21 cellular contexts compared by ENCODE assay signal in the genomic region with DNA sequence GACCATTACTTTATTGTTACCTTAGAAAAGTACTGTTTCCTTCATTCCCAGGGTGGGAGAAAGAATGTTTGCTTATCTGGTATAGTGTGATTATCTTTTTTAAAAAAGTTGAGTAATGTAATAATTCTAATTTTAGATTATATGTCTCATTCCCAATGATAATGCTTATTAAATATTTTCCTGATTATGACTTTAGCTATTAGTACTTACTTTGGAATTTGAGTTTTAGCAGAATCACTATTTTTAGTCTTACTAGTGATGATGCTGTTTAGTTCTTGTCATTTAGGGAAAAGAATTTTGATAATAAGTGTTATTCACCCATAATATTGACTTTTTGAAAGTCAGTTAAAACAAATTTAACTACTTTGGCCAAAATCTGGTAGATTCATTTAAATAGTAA.
A peak's percentile ranks its signal among the peaks of the same experiment; 100 is the strongest.
DNase-seq lines count a peak whose midpoint lies in the region; ATAC-seq and TF ChIP-seq lines count a peak whose summit lies in the region.
"Had no signal": no experiment of that assay in that cellular context is flagged by ENCODE, and none has a peak within 500 bp of the region (broad histone marks: within the 10 kb centered on the region; RNA-seq: fewer than 3 reads in every experiment).

No MANE protein-coding gene starts in this region.

- no peaks in the 10 kb centered on the region for H4K20me1 ChIP-seq in fibroblast of lung (ENCODE audit: control insufficient read depth, extremely low read depth, insufficient read depth, low read length)
- no peaks in the 10 kb centered on the region for H4K20me1 ChIP-seq in smooth muscle cell (ENCODE audit: low read depth)

- H3K9ac ChIP-seq in fibroblast of lung (ENCODE audit: insufficient read depth, low read length), result no peak overlapping the region
- H3K9ac ChIP-seq in skeletal muscle satellite cell (ENCODE audit: low read depth, low read length), result peak overlapping the region; percentile 49
- no peak overlapping the region for H3K9ac ChIP-seq in smooth muscle cell (ENCODE audit: low read depth)

- no peak overlapping the region for H2AFZ ChIP-seq in fibroblast of lung (ENCODE audit: low read length)
- no peak overlapping the region for H2AFZ ChIP-seq in smooth muscle cell (ENCODE audit: low read depth)

- DNase-seq in EH (ENCODE audit: low read depth), result peak; percentile 72
- DNase-seq in HCEC 1CT, result peak; percentile 65
- peak in 1 of 2 donors; percentile 19 for DNase-seq in fibroblast of lung (ENCODE audit: low read depth in 2 of 2)
- DNase-seq in OCI-M2 (lab: John Stamatoyannopoulos, UW; ENCODE audit: unreplicated experiment), result no peak
- DNase-seq in smooth muscle cell (lab: John Stamatoyannopoulos, UW; ENCODE audit: unreplicated experiment), result no peak
- DNase-seq in NCI-H2029 (lab: John Stamatoyannopoulos, UW), result no peak
- DNase-seq: Calu3; CD4-positive, alpha-beta T cell; DMS79; Karpas-422; MM.1S; NCI-H1105; NCI-H1694 treated with DMSO at 0.1 percent for 48 hours; NCI-H2171; NCI-H446 treated with DMSO at 0.1 percent for 48 hours; NCI-H774; Right ventricle myocardium superior had no signal

- no peak overlapping the region for H3K4me2 ChIP-seq in fibroblast of lung (ENCODE audit: extremely low read depth, insufficient read depth, low read length)
- no peak overlapping the region for H3K4me2 ChIP-seq in skeletal muscle satellite cell (ENCODE audit: low read length)
- no peak overlapping the region for H3K4me2 ChIP-seq in smooth muscle cell

- H3K79me2 ChIP-seq in fibroblast of lung (ENCODE audit: control insufficient read depth, insufficient read depth, low read length) (no peaks in the 10 kb centered on the region), smooth muscle cell (ENCODE audit: low read depth) (no peaks in the 10 kb centered on the region)

- H3K27me3 ChIP-seq in fibroblast of lung (ENCODE audit: control insufficient read depth, insufficient read depth, low read length) (no peaks in the 10 kb centered on the region), skeletal muscle satellite cell (ENCODE audit: control insufficient read depth, insufficient read depth, low read length) (no peaks in the 10 kb centered on the region), smooth muscle cell (ENCODE audit: low read depth) (no peaks in the 10 kb centered on the region)

- peaks cover 8% of the 10 kb centered on the region for H3K4me1 ChIP-seq in fibroblast of lung (ENCODE audit: control insufficient read depth, extremely low read depth, insufficient read depth, low read length)
- H3K4me1 ChIP-seq in skeletal muscle satellite cell (ENCODE audit: control insufficient read depth, insufficient read depth, low read length), result peaks cover 26% of the 10 kb centered on the region
- H3K4me1 ChIP-seq in smooth muscle cell (ENCODE audit: low read depth), result no peaks in the 10 kb centered on the region

- no peak for TF ChIP-seq CTCF in fibroblast of lung (conservative IDR thresholded peaks at IDR 0.05 in 1 of 2, IDR thresholded peaks at IDR 0.05 in 1 of 2; ENCODE audit: low read depth in 1 of 2, low read length in 2 of 2)
- TF ChIP-seq CTCF in smooth muscle cell (IDR thresholded peaks at IDR 0.05; ENCODE audit: borderline replicate concordance, insufficient read depth, poor library complexity, severe bottlenecking), result no peak

- no peaks in the 10 kb centered on the region for H3F3A ChIP-seq in smooth muscle cell (ENCODE audit: low read depth)

- H3K4me3 ChIP-seq in fibroblast of lung (replicated peaks in 1 of 4; ENCODE audit: control extremely low read depth in 1 of 4, insufficient read depth in 1 of 4, low read depth in 3 of 4, low read length in 4 of 4) (no peak overlapping the region), skeletal muscle satellite cell (ENCODE audit: low read length) (peak overlapping the region; percentile 4), smooth muscle cell (no peak overlapping the region)

- H3K27ac ChIP-seq in fibroblast of lung (ENCODE audit: insufficient read depth, low read length) (peak overlapping the region; percentile 62), smooth muscle cell (ENCODE audit: low read depth) (no peak overlapping the region)

- H3K9me3 ChIP-seq in fibroblast of lung (ENCODE audit: control insufficient read depth, insufficient read depth, low read depth, low read length) (no peaks in the 10 kb centered on the region), skeletal muscle satellite cell (replicated peaks; ENCODE audit: low read length) (no peaks in the 10 kb centered on the region), smooth muscle cell (replicated peaks; ENCODE audit: low read depth) (no peaks in the 10 kb centered on the region)

- H3K36me3 ChIP-seq in fibroblast of lung (ENCODE audit: control insufficient read depth, insufficient read depth, low read length), result no peaks in the 10 kb centered on the region
- no peaks in the 10 kb centered on the region for H3K36me3 ChIP-seq in skeletal muscle satellite cell (ENCODE audit: insufficient read depth, low read length)
- H3K36me3 ChIP-seq in smooth muscle cell (ENCODE audit: low read depth), result no peaks in the 10 kb centered on the region

- ATAC-seq in HG03135 (IDR thresholded peaks at IDR 0.05; ENCODE audit: unreplicated experiment), result no peak
- ATAC-seq: HepG2, Panc1 had no signal

Comparison
In these comparisons a context has a peak if more than half of its experiments do, and no peak if none do; other contexts are left out.
1. DNase-seq: peak in EH (single experiment) and HCEC 1CT (single experiment); none in OCI-M2 (single experiment), smooth muscle cell (single experiment) and NCI-H2029 (single experiment).